ENCODE assay signal across 8 cellular contexts in genomic region chr6:18528084-18528743, GRCh38.
DNase-seq lines count a peak whose midpoint lies in the region; ATAC-seq and TF ChIP-seq lines count a peak whose summit lies in the region.

No MANE protein-coding gene starts in this region.

- no peaks in the 10 kb centered on the region for H3K36me3 Mint-ChIP-seq in activated CD4-positive, alpha-beta memory T cell treated with anti-CD3 and anti-CD28 coated beads, Interleukin-2, amount 10 ng/mL, durations not matched to agents 7 days and 5 days (ENCODE audit: low read depth)

- WGBS in gastroesophageal sphincter (ENCODE audit: low coverage in 1 of 2), 2 donors, result 63 to 76% methylated on average over 3 of the region's 3 CpGs

- H3K9me2 ChIP-seq in Karpas-422 (replicated peaks; ENCODE audit: insufficient read depth, low read length), result no peaks in the 10 kb centered on the region

- H3K79me2 ChIP-seq in Karpas-422 (ENCODE audit: low read length), result no peaks in the 10 kb centered on the region

- no peaks in the 10 kb centered on the region for H3K4me1 Mint-ChIP-seq in activated CD4-positive, alpha-beta memory T cell treated with anti-CD3 and anti-CD28 coated beads, Interleukin-2, amount 10 ng/mL, durations not matched to agents 7 days and 5 days

- no peak overlapping the region for H2AFZ ChIP-seq in Karpas-422 (ENCODE audit: low read length)

- H3K4me3 Mint-ChIP-seq in activated CD4-positive, alpha-beta memory T cell treated with anti-CD3 and anti-CD28 coated beads, Interleukin-2, amount 10 ng/mL, durations not matched to agents 7 days and 5 days, result no peak overlapping the region

- H4K20me1 ChIP-seq in Karpas-422 (ENCODE audit: insufficient read depth, low read depth, low read length), result no peaks in the 10 kb centered on the region

- peak; percentile 30; the same call in 1 of the 2 replicates for TF ChIP-seq CTCF in RWPE1 (conservative IDR thresholded peaks at IDR 0.05; ENCODE audit: low read depth)
- peak in 3 of 4 experiments; percentile 20 to 43 (median 22) for TF ChIP-seq CTCF in gastroesophageal sphincter (IDR thresholded peaks at IDR 0.05)

- POLR2A ChIA-PET in RWPE1 (lab: Yijun Ruan, JAX; ENCODE audit: low non-redundant PET), result no interaction called here
- POLR2A ChIA-PET in activated CD4-positive, alpha-beta memory T cell treated with anti-CD3 and anti-CD28 coated beads, Interleukin-2, amount 10 ng/mL, durations not matched to agents 7 days and 5 days (lab: Charles Lee), result no interaction called here

- CTCF ChIA-PET in RWPE1 (lab: Yijun Ruan, JAX), result interaction anchor here (0.6 to 1.7 kb wide), 9 partner anchors 8 to 1970 kb away, joined by 3 to 10 read pairs (median 4); no protein-coding TSS in a partner anchor
- CTCF ChIA-PET in activated CD4-positive, alpha-beta memory T cell treated with anti-CD3 and anti-CD28 coated beads, Interleukin-2, amount 10 ng/mL, durations not matched to agents 7 days and 5 days (lab: Charles Lee), result no interaction called here

- no peak overlapping the region for H3K4me2 ChIP-seq in Karpas-422 (ENCODE audit: low read depth, low read length, poor library complexity, severe bottlenecking)

- no peaks in the 10 kb centered on the region for H3K9me3 Mint-ChIP-seq in activated CD4-positive, alpha-beta memory T cell treated with anti-CD3 and anti-CD28 coated beads, Interleukin-2, amount 10 ng/mL, durations not matched to agents 7 days and 5 days

- no peaks in the 10 kb centered on the region for H3K27me3 ChIP-seq in Karpas-422 (ENCODE audit: low read length)
- no peaks in the 10 kb centered on the region for H3K27me3 ChIP-seq in gastroesophageal sphincter

- no peak overlapping the region for H3K27ac Mint-ChIP-seq in activated CD4-positive, alpha-beta memory T cell treated with anti-CD3 and anti-CD28 coated beads, Interleukin-2, amount 10 ng/mL, durations not matched to agents 7 days and 5 days

- H3K4me3 ChIP-seq in Karpas-422 (ENCODE audit: low read length) (no peak overlapping the region), gastroesophageal sphincter (no peak overlapping the region)

- peaks cover 2% of the 10 kb centered on the region for H3K27me3 Mint-ChIP-seq in activated CD4-positive, alpha-beta memory T cell treated with anti-CD3 and anti-CD28 coated beads, Interleukin-2, amount 10 ng/mL, durations not matched to agents 7 days and 5 days

- H3K36me3 ChIP-seq in Karpas-422 (ENCODE audit: insufficient read depth, low read length), result no peaks in the 10 kb centered on the region
- no peaks in the 10 kb centered on the region for H3K36me3 ChIP-seq in gastroesophageal sphincter

- no peaks in the 10 kb centered on the region for H3K4me1 ChIP-seq in Karpas-422 (ENCODE audit: low read length)
- H3K4me1 ChIP-seq in gastroesophageal sphincter, result no peaks in the 10 kb centered on the region

- no peak overlapping the region for H3K9ac ChIP-seq in Karpas-422 (ENCODE audit: low read length)

- ATAC-seq in gastroesophageal sphincter, result no peak
- ATAC-seq in GM19452 (IDR thresholded peaks at IDR 0.05; ENCODE audit: unreplicated experiment), result no peak

- H3K9me3 ChIP-seq in Karpas-422 (ENCODE audit: low read length) (no peaks in the 10 kb centered on the region), gastroesophageal sphincter (no peaks in the 10 kb centered on the region)

- no peak for TF ChIP-seq EP300 in gastroesophageal sphincter (IDR thresholded peaks at IDR 0.05)

- no peak overlapping the region for H3K27ac ChIP-seq in Karpas-422 (ENCODE audit: low read length)
- H3K27ac ChIP-seq in RWPE1, result no peak overlapping the region
- H3K27ac ChIP-seq in gastroesophageal sphincter, result no peak overlapping the region

- peak; percentile 41 for DNase-seq in AG20443 (ENCODE audit: low spot score)
- DNase-seq in Karpas-422, result peak; percentile 63
- no peak for DNase-seq in RWPE1 (ENCODE audit: low spot score)
- no peak for DNase-seq in activated CD4-positive, alpha-beta memory T cell treated with anti-CD3 and anti-CD28 coated beads, Interleukin-2, amount 10 ng/mL, durations not matched to agents 7 days and 5 days
- DNase-seq in globus pallidus (ENCODE audit: low spot score), result no peak
- no peak for DNase-seq in SIG-M5 treated with dmso at 0.1 percent for 504 hours (lab: John Stamatoyannopoulos, UW; ENCODE audit: unreplicated experiment)

- no peak for TF ChIP-seq POLR2A in gastroesophageal sphincter (IDR thresholded peaks at IDR 0.05)

Comparison
In these comparisons a context has a peak if more than half of its experiments do, and no peak if none do; other contexts are left out.
1. DNase-seq: peak in AG20443 (single experiment) and Karpas-422 (single experiment); none in RWPE1 (single experiment), activated CD4-positive, alpha-beta memory T cell treated with anti-CD3 and anti-CD28 coated beads, Interleukin-2, amount 10 ng/mL, durations not matched to agents 7 days and 5 days (single experiment), globus pallidus (single experiment) and SIG-M5 treated with dmso at 0.1 percent for 504 hours (single experiment).